In the genomic region with DNA sequence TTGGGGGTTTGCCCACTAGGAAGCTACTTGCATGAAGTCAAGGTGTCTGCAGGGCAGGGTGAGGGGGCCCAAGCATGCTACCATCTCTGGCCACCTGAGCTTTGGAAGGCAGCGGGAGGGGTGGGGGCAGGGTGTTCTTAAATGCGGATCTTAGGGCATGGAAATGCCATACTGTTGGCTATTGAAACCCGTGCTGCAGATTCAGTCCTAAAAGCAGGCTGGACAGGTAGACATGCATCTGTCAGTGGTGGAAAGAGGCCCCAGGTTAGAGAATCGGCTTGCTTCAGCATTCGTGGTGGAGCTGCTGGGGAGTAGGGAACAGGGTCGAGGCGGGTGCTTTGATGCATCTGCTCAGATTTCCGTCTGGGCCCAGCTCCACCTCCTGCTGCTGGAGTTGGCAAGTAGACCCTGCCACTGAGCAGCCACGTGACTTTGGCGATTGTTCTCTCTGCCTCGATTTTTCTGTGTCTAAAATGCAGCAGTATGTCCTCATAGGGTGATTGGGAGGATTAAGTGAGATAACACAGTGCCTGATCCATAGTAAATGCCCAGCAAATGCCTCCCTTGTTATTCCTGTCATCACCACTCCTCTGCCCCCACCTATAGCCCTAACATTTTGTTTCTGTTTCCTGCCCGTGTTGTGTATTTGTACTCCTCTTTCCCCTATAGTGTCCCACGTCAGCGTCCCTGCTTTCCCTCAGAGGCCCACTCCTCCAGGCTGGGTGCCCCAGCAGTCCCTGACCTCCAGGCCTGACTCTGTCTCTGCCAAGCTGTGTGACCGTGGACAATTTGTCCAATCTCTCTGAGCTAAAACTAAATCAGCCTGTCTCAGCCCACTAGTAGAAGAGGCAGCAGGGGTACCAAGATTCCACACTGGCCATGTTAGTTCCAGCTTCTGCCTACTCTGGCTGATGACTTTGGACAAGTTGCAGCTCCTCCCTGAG, we compare ENCODE assay signal across 1 cellular context.
A peak's percentile ranks its signal among the peaks of the same experiment; 100 is the strongest.
TF ChIP-seq lines count a peak whose summit lies in the region.

No MANE protein-coding gene starts in this region.

TF ChIP-seq in IMR-90, 13 proteins besides CTCF, POLR2A, EP300 and RAD21:
- TF ChIP-seq CHD1 (IDR thresholded peaks at IDR 0.05; ENCODE audit: low read depth, low read length) (no peak), RCOR1 (IDR thresholded peaks at IDR 0.05; ENCODE audit: insufficient replicate concordance, low read length) (no peak), BHLHE40 (IDR thresholded peaks at IDR 0.05; ENCODE audit: low read depth, low read length) (peak; percentile 24; the same call in 1 of the 2 replicates), MAFK (IDR thresholded peaks at IDR 0.05; ENCODE audit: low read depth, low read length) (no peak), RFX5 (IDR thresholded peaks at IDR 0.05; ENCODE audit: low read depth, low read length) (no peak), MXI1 (IDR thresholded peaks at IDR 0.05; ENCODE audit: borderline replicate concordance, low read depth, low read length) (no peak)
- TF ChIP-seq, protein P1, sequence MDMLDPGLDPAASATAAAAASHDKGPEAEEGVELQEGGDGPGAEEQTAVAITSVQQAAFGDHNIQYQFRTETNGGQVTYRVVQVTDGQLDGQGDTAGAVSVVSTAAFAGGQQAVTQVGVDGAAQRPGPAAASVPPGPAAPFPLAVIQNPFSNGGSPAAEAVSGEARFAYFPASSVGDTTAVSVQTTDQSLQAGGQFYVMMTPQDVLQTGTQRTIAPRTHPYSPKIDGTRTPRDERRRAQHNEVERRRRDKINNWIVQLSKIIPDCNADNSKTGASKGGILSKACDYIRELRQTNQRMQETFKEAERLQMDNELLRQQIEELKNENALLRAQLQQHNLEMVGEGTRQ (IDR thresholded peaks at IDR 0.05; ENCODE audit: low read depth, low read length) = peak; percentile 59
- TF ChIP-seq, protein P2, sequence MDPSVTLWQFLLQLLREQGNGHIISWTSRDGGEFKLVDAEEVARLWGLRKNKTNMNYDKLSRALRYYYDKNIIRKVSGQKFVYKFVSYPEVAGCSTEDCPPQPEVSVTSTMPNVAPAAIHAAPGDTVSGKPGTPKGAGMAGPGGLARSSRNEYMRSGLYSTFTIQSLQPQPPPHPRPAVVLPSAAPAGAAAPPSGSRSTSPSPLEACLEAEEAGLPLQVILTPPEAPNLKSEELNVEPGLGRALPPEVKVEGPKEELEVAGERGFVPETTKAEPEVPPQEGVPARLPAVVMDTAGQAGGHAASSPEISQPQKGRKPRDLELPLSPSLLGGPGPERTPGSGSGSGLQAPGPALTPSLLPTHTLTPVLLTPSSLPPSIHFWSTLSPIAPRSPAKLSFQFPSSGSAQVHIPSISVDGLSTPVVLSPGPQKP (IDR thresholded peaks at IDR 0.05; ENCODE audit: borderline replicate concordance, low read depth, low read length) = no peak
TF ChIP-seq in IMR-90: peak in this region for 2.
